In the genomic region with DNA sequence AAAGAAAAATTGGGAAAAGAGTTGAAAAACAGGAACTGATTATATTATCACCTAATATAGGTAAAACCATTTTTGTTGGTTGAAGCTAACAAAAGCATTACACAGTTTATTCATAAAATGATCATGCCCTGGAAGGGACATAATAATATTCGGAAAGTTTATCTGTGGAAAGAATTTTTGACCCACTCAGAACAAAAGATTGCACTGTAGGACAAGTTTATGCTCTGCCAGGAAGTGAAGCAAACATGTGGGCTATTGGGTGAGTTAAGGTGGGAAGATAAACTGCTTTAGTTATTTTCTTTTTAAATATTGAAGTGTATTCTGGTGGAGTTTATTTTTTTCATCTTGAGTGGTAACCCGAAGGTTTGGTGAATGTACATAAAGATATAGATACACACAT, we compare ENCODE assay signal across 23 cellular contexts.
"Had no signal": no experiment of that assay in that cellular context is flagged by ENCODE, and none has a peak within 500 bp of the region (broad histone marks: within the 10 kb centered on the region; RNA-seq: fewer than 3 reads in every experiment).

No MANE protein-coding gene starts in this region.

- H3K27ac Mint-ChIP-seq: dendritic cell treated with granulocyte-macrophage colony-stimulating factor and Interleukin-4, amounts not matched to agents 40 ng/mL and 50 ng/mL, for 4 days; effector memory CD8-positive, alpha-beta T cell; endodermal cell; immature natural killer cell; mesothelial cell of epicardium; naive B cell had no signal

- H3K4me1 Mint-ChIP-seq: immature natural killer cell, naive B cell had no signal

- ATAC-seq: effector memory CD8-positive, alpha-beta T cell; esophagus mucosa; foreskin keratinocyte; gastroesophageal sphincter; heart left ventricle; left cardiac atrium; left lung; left ventricle myocardium superior; lower lobe of right lung; mucosa of descending colon had no signal

- H3K4me1 ChIP-seq: foreskin keratinocyte, left lung, lower lobe of right lung had no signal

- H3K27me3 ChIP-seq: colonic mucosa, esophagus squamous epithelium, foreskin keratinocyte, gastroesophageal sphincter, heart left ventricle, hepatocyte, left lung had no signal

- H3K4me3 Mint-ChIP-seq: dendritic cell treated with granulocyte-macrophage colony-stimulating factor and Interleukin-4, amounts not matched to agents 40 ng/mL and 50 ng/mL, for 4 days; effector memory CD8-positive, alpha-beta T cell; endodermal cell; mesothelial cell of epicardium; naive B cell had no signal

- H3K9me3 ChIP-seq: colonic mucosa, esophagus squamous epithelium, gastroesophageal sphincter, heart left ventricle, left lung, lower lobe of right lung, mucosa of descending colon had no signal

- H3K36me3 Mint-ChIP-seq: immature natural killer cell, mesothelial cell of epicardium, naive B cell had no signal

- H3K9me3 Mint-ChIP-seq: dendritic cell treated with granulocyte-macrophage colony-stimulating factor and Interleukin-4, amounts not matched to agents 40 ng/mL and 50 ng/mL, for 4 days; effector memory CD8-positive, alpha-beta T cell; endodermal cell; immature natural killer cell; mesothelial cell of epicardium had no signal

- H3K36me3 ChIP-seq: colonic mucosa, esophagus squamous epithelium, gastroesophageal sphincter, heart left ventricle, left lung, lower lobe of right lung had no signal

- H3K27me3 Mint-ChIP-seq: dendritic cell treated with granulocyte-macrophage colony-stimulating factor and Interleukin-4, amounts not matched to agents 40 ng/mL and 50 ng/mL, for 4 days; naive B cell had no signal

- DNase-seq: colonic mucosa; cortex of kidney; effector CD8-positive, alpha-beta T cell; effector memory CD8-positive, alpha-beta T cell; endodermal cell; erythroblast; esophagus squamous epithelium; foreskin keratinocyte; heart left ventricle; hypothalamus; immature natural killer cell; left cardiac atrium; left lung; left ventricle myocardium superior; lower lobe of right lung; mesenchymal stem cell; mucosa of descending colon; naive B cell had no signal

- H3K4me3 ChIP-seq: colonic mucosa, esophagus squamous epithelium, gastroesophageal sphincter, heart left ventricle, hepatocyte, left lung, lower lobe of right lung, mucosa of descending colon had no signal
